21 cellular contexts compared by ENCODE assay signal in the genomic region with DNA sequence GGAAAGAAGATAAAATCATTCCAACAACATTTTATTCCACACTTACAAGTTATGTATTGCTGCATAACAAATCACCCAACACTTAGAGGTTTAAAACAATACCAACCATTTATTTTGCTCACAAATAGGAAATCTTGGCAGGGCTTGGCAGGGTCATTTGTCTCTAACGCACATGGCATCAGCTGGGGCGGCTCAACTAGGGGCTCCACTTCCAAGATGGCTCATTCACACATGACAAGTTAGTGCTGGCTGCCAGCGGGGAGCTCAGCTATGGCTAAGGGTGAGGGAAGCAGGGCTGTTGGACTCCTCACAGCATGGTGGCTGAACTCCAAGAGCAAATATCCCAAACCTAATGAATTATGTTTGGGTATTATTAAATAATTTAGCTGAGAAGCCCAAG.
A peak's percentile ranks its signal among the peaks of the same experiment; 100 is the strongest.
DNase-seq lines count a peak whose midpoint lies in the region; ATAC-seq and TF ChIP-seq lines count a peak whose summit lies in the region.
"Had no signal": no experiment of that assay in that cellular context is flagged by ENCODE, and none has a peak within 500 bp of the region (broad histone marks: within the 10 kb centered on the region; RNA-seq: fewer than 3 reads in every experiment).

No MANE protein-coding gene starts in this region.

- peak overlapping the region; percentile 43 for H4K8ac ChIP-seq in neuronal stem cell (ENCODE audit: low read depth, low read length)

- no peak overlapping the region for H2BK120ac ChIP-seq in neuronal stem cell (ENCODE audit: low read depth, low read length)

- no peak overlapping the region for H2BK5ac ChIP-seq in neuronal stem cell (ENCODE audit: low read length)

- DNase-seq in colonic mucosa: peak; percentile 19
- no peak for DNase-seq in neuronal stem cell (ENCODE audit: low spot score)
- no peak for DNase-seq in SW 1271 (lab: John Stamatoyannopoulos, UW)
- no peak for DNase-seq in T-helper 1 cell
- DNase-seq in activated gamma-delta T cell treated with Interleukin-2 at 50 U/mL for 16 hours: no peak
- DNase-seq: BE2C; C1 segment of cervical spinal cord; CD4-positive, CD25-positive, alpha-beta regulatory T cell; CD8-positive, alpha-beta memory T cell; COR-L47; DMS 273 treated with DMSO at 0.1 percent for 48 hours; DMS53; DND-41; EL; GOT3; H7; HFFc6 had no signal

- H2BK15ac ChIP-seq in neuronal stem cell (ENCODE audit: low read length): no peak overlapping the region

- H3K79me1 ChIP-seq in neuronal stem cell (ENCODE audit: low read depth, low read length): no peaks in the 10 kb centered on the region

- peak; percentile 81 for ATAC-seq in gastroesophageal sphincter
- ATAC-seq: GM12878, HCT116, HepG2 had no signal

- H3K18ac ChIP-seq in neuronal stem cell (ENCODE audit: low read length): no peak overlapping the region

- H2AFZ ChIP-seq in neuronal stem cell (ENCODE audit: low read length): no peak overlapping the region

- no peak overlapping the region for H2BK12ac ChIP-seq in neuronal stem cell (ENCODE audit: low read length)

- H3K9ac ChIP-seq in colonic mucosa (ENCODE audit: low read depth in 2 of 2, low read length in 2 of 2): no peak overlapping the region
- H3K9ac ChIP-seq in neuronal stem cell (ENCODE audit: low read depth, low read length, poor library complexity): no peak overlapping the region

- H3K27me3 ChIP-seq in colonic mucosa (no peaks in the 10 kb centered on the region), gastroesophageal sphincter (no peaks in the 10 kb centered on the region), neuronal stem cell (ENCODE audit: control insufficient read depth in 3 of 3, insufficient read depth in 3 of 3, low read depth in 1 of 3, low read length in 3 of 3) (no peaks in the 10 kb centered on the region)
- H3K27me3 ChIP-seq: BE2C had no signal

- no peak overlapping the region for H2AK5ac ChIP-seq in neuronal stem cell (ENCODE audit: low read depth, low read length)

- no peak overlapping the region for H3K23ac ChIP-seq in neuronal stem cell (ENCODE audit: low read depth, low read length, poor library complexity)

- no peak overlapping the region for H4K91ac ChIP-seq in neuronal stem cell (ENCODE audit: low read depth, low read length, poor library complexity)

- no peaks in the 10 kb centered on the region for H3K4me1 ChIP-seq in colonic mucosa
- no peaks in the 10 kb centered on the region for H3K4me1 ChIP-seq in gastroesophageal sphincter
- no peaks in the 10 kb centered on the region for H3K4me1 ChIP-seq in neuronal stem cell (ENCODE audit: control insufficient read depth in 2 of 2, insufficient read depth in 1 of 2, low read depth in 1 of 2, low read length in 2 of 2)
- H3K4me1 ChIP-seq: BE2C had no signal

- no peak overlapping the region for H3K14ac ChIP-seq in neuronal stem cell (ENCODE audit: low read length)

- H3K27ac ChIP-seq in colonic mucosa (no peak overlapping the region), gastroesophageal sphincter (peak overlapping the region in 1 of 4 donors; percentile 24), neuronal stem cell (replicated peaks; ENCODE audit: low read length) (no peak overlapping the region)

- intact Hi-C loops in colonic mucosa (cut with DNase I): no loop called here

- no peak for TF ChIP-seq CTCF in colonic mucosa (IDR thresholded peaks at IDR 0.05)
- TF ChIP-seq CTCF in gastroesophageal sphincter (IDR thresholded peaks at IDR 0.05): no peak

- H3K9me3 ChIP-seq in colonic mucosa (no peaks in the 10 kb centered on the region), gastroesophageal sphincter (no peaks in the 10 kb centered on the region), neuronal stem cell (replicated peaks in 1 of 2; ENCODE audit: control insufficient read depth in 2 of 2, insufficient read depth in 1 of 2, low read depth in 1 of 2, low read length in 2 of 2) (no peaks in the 10 kb centered on the region)
- H3K9me3 ChIP-seq: BE2C had no signal

- TF ChIP-seq EP300 in gastroesophageal sphincter (IDR thresholded peaks at IDR 0.05): no peak

- H3K36me3 ChIP-seq in colonic mucosa (no peaks in the 10 kb centered on the region), gastroesophageal sphincter (no peaks in the 10 kb centered on the region), neuronal stem cell (replicated peaks in 1 of 2; ENCODE audit: control insufficient read depth in 2 of 2, insufficient read depth in 2 of 2, low read length in 2 of 2) (no peaks in the 10 kb centered on the region)
- H3K36me3 ChIP-seq: BE2C had no signal

- H3K4me3 ChIP-seq in colonic mucosa (no peak overlapping the region), gastroesophageal sphincter (no peak overlapping the region), neuronal stem cell (ENCODE audit: low read length in 2 of 2) (no peak overlapping the region)
- H3K4me3 ChIP-seq: GM12878 had no signal

- TF ChIP-seq POLR2A in gastroesophageal sphincter (IDR thresholded peaks at IDR 0.05): no peak

- H3K4ac ChIP-seq in neuronal stem cell (ENCODE audit: low read length): no peak overlapping the region

- no peak overlapping the region for H3K4me2 ChIP-seq in neuronal stem cell (ENCODE audit: insufficient read depth, low read length, poor library complexity, severe bottlenecking)

- 17 to 30% methylated on average over 1 to 2 of the region's 3 CpGs for WGBS in gastroesophageal sphincter (ENCODE audit: low coverage in 1 of 2), 2 donors
- WGBS in neuronal stem cell (ENCODE audit: extremely low coverage in 2 of 2, insufficient read length in 2 of 2, insufficient replicate concordance in 1 of 2), 2 donors: no CpG with 5 or more reads among the region's 3 CpGs
